In genomic region chr13:76848596-76848995, GRCh38 we compare ENCODE assay signal across 13 cellular contexts. TPM values are rescaled to one million over a fixed set of nuclear protein-coding genes. Genes with fewer than 3 reads are reported as not detected.
A peak's percentile ranks its signal among the peaks of the same experiment; 100 is the strongest.
DNase-seq lines count a peak whose midpoint lies in the region; ATAC-seq and TF ChIP-seq lines count a peak whose summit lies in the region.
"Had no signal": no experiment of that assay in that cellular context is flagged by ENCODE, and none has a peak within 500 bp of the region (broad histone marks: within the 10 kb centered on the region; RNA-seq: fewer than 3 reads in every experiment).

No MANE protein-coding gene starts in this region.

- H3K27me3 ChIP-seq in adrenal gland: no peaks in the 10 kb centered on the region
- H3K27me3 ChIP-seq: dorsolateral prefrontal cortex had no signal

- no peak for TF ChIP-seq CTCF in adrenal gland (IDR thresholded peaks at IDR 0.05)

- peaks cover 2 to 7% of the 10 kb centered on the region in 2 donors for H3K4me1 ChIP-seq in adrenal gland (replicated peaks in 1 of 2)

- in situ Hi-C loops in G401 (cut with HindIII; ENCODE audit: low sequenced_read_pairs): no loop called here

- WGBS in adrenal gland, 4 donors: 44 to 57% (median 51%) methylated on average over 3 of the region's 3 CpGs

- ATAC-seq in HG03095 (IDR thresholded peaks at IDR 0.05; ENCODE audit: unreplicated experiment) (no peak), HG03378 (IDR thresholded peaks at IDR 0.05; ENCODE audit: unreplicated experiment) (no peak), GM18873 (IDR thresholded peaks at IDR 0.05; ENCODE audit: low FRiP score, unreplicated experiment) (no peak), GM21737 (IDR thresholded peaks at IDR 0.05; ENCODE audit: unreplicated experiment) (no peak)

- H3K36me3 ChIP-seq in adrenal gland (replicated peaks in 1 of 2): no peaks in the 10 kb centered on the region

- H3K27ac ChIP-seq in adrenal gland: no peak overlapping the region
- H3K27ac ChIP-seq: dorsolateral prefrontal cortex, skin epidermis had no signal

- intact Hi-C loops in adrenal gland (cut with DNase I): no loop called here

- peak; percentile 83 for DNase-seq in G401 (ENCODE audit: low spot score)
- DNase-seq in NCI-H146 treated with DMSO at 0.1 percent for 48 hours (lab: John Stamatoyannopoulos, UW; ENCODE audit: unreplicated experiment): peak; percentile 34
- peak in 5 of 7 donors; percentile 22 to 58 (median 33) for DNase-seq in adrenal gland
- peak; percentile 22 for DNase-seq in medulla oblongata (ENCODE audit: extremely low spot score)
- DNase-seq: activated B cell treated with CpG ODN at 0.5 μM for 24 hours; activated T-cell treated with anti-CD3 and anti-CD28 coated beads, Interleukin-2, amount 50 U/mL, for 1 hour; amygdala had no signal

- H3K9me3 ChIP-seq in adrenal gland (replicated peaks in 1 of 3): no peaks in the 10 kb centered on the region

- no peak overlapping the region for H3K4me3 ChIP-seq in adrenal gland
- H3K4me3 ChIP-seq: dorsolateral prefrontal cortex, skin epidermis had no signal

- TF ChIP-seq POLR2A in adrenal gland (IDR thresholded peaks at IDR 0.05): no peak

RNA-seq across cellular contexts. Expression of gene KCTD12, which starts 37.6 kb away (rescaled TPM):
- 0.07 TPM in 1 of 2 replicates, not detected in the other for total RNA-seq in G401 (2014; rRNA removed; shearing (Covaris generic))
- total RNA-seq in adrenal gland: 10 to 100 TPM; 37.7 to 80.8 (median 55.0) TPM
- polyA plus RNA-seq in adrenal gland: 10 to 100 TPM; 12.6 to 35.3 (median 13.0) TPM

Comparison
In these comparisons a context has a peak if more than half of its experiments do, and no peak if none do; other contexts are left out.
1. DNase-seq: peak in every context shown above with its lines; median percentile 83 in G401; 34 in NCI-H146 treated with DMSO at 0.1 percent for 48 hours; 33 in adrenal gland; 22 in medulla oblongata.
2. RNA of gene KCTD12, which starts 37.6 kb away (total RNA-seq): 37.7 to 80.8 TPM in adrenal gland; 0.07 TPM in G401; every median in the first group is over 10 times any median in the second.